Comparison of ENCODE assay signal across 14 cellular contexts in the genomic region with DNA sequence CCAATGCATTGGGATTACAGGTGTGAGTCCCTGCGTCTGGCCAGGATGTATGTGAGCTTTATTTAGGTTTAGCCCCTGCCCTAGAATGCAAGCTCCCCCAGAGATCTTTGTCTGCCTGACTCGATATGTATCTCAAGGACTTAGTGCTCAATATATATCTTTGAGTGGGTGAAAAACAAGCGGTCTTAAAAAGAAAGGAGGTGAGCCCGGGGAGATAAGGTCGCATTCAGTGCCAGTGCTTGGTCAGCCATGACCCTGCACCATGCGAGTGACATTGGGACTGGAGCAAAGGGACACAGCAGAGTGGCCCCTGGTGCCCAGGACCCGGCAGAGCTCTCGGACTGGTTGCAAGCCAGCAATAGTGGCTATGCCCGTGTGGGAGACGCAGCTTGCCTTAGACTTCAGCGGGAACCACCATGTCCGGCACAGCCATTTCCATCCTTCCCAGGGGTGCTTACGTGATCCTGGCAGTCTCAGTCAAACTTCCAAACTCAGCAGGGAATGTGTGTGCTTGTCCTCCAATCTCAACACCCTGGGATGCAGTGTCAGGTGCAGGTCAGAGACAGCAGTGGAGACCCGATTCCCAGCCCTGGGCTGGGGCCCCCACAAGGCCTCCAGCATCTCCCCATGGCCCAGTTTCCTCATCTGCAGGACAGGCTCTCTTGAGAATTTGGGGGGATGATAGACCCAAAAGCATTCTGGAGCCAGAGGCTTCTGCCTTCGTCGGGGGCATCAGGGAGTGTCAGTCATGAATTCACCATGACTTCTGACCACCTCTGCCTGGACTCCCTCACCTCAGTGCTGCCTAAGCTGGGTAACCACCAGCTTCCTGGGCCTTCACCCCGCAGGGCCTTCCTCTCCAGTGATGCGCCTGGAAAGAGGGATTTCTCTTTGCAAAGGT. TPM values are rescaled to one million over a fixed set of nuclear protein-coding genes. Genes with fewer than 3 reads are reported as not detected.
DNase-seq lines count a peak whose midpoint lies in the region; ATAC-seq lines count a peak whose summit lies in the region.
"Had no signal": no experiment of that assay in that cellular context is flagged by ENCODE, and none has a peak within 500 bp of the region (broad histone marks: within the 10 kb centered on the region; RNA-seq: fewer than 3 reads in every experiment).

No MANE protein-coding gene starts in this region.

- H3K4ac ChIP-seq in mesenchymal stem cell (ENCODE audit: low read depth in 1 of 2, low read length in 2 of 2): no peak overlapping the region

- no peak overlapping the region for H3K27ac ChIP-seq in mesenchymal stem cell (ENCODE audit: low read length, poor library complexity, severe bottlenecking)

- H4K8ac ChIP-seq in mesenchymal stem cell (ENCODE audit: low read length): no peak overlapping the region

- H2BK15ac ChIP-seq in mesenchymal stem cell (ENCODE audit: low read depth, poor library complexity, severe bottlenecking): no peak overlapping the region

- WGBS in mesenchymal stem cell: 90% methylated on average over 18 of the region's 18 CpGs

- no peak overlapping the region for H2BK120ac ChIP-seq in mesenchymal stem cell (ENCODE audit: low read depth, low read length)

- H3K36me3 Mint-ChIP-seq in stimulated activated naive CD8-positive, alpha-beta T cell treated with anti-CD3 and anti-CD28 coated beads, Interleukin-15, Interleukin-2, amounts not matched to agents 100 ng/mL and 50 ng/mL, for 24 hours (ENCODE audit: low read depth): peaks cover 18% of the 10 kb centered on the region
- peaks cover 25% of the 10 kb centered on the region for H3K36me3 Mint-ChIP-seq in activated T-helper 1 cell treated with anti-CD3 and anti-CD28 coated beads, Interleukin-12 subunit alpha, Interleukin-12 subunit beta, Interleukin-2, Interleukin-4 antibody, amounts not matched to agents 30 ng/mL and 10 ng/mL and 1 ng/mL, durations not matched to agents 14 hours and 24 hours and 36 hours (ENCODE audit: low read depth)

- peaks cover 2% of the 10 kb centered on the region for H3K4me1 ChIP-seq in mesenchymal stem cell (ENCODE audit: control insufficient read depth, insufficient read depth, low read depth, low read length)
- H3K4me1 ChIP-seq: ascending aorta had no signal

- H3K27ac Mint-ChIP-seq in stimulated activated naive CD8-positive, alpha-beta T cell treated with anti-CD3 and anti-CD28 coated beads, Interleukin-15, Interleukin-2, amounts not matched to agents 100 ng/mL and 50 ng/mL, for 24 hours: peak overlapping the region; percentile 98
- H3K27ac Mint-ChIP-seq in activated T-helper 1 cell treated with anti-CD3 and anti-CD28 coated beads, Interleukin-12 subunit alpha, Interleukin-12 subunit beta, Interleukin-2, Interleukin-4 antibody, amounts not matched to agents 30 ng/mL and 10 ng/mL and 1 ng/mL, durations not matched to agents 14 hours and 24 hours and 36 hours: peak overlapping the region; percentile 98

- DNase-seq in stimulated activated naive CD8-positive, alpha-beta T cell treated with anti-CD3 and anti-CD28 coated beads, Interleukin-15, Interleukin-2, amounts not matched to agents 100 U/mL and 50 U/mL, for 24 hours: no peak
- DNase-seq in activated T-helper 1 cell treated with anti-CD3 and anti-CD28 coated beads, Interleukin-12 subunit alpha, Interleukin-12 subunit beta, Interleukin-2, Interleukin-4 antibody, amounts not matched to agents 30 ng/mL and 10 ng/mL and 1 ng/mL, durations not matched to agents 14 hours and 24 hours and 36 hours (ENCODE audit: low spot score): no peak
- no peak for DNase-seq in mesenchymal stem cell
- DNase-seq in NCI-H128 (lab: John Stamatoyannopoulos, UW; ENCODE audit: unreplicated experiment): no peak
- no peak for DNase-seq in NCI-H748 (lab: John Stamatoyannopoulos, UW; ENCODE audit: unreplicated experiment)
- DNase-seq in NCI-H524 (lab: John Stamatoyannopoulos, UW): no peak
- DNase-seq: KG1, left colon, SW 1271 had no signal

- H3K36me3 ChIP-seq in mesenchymal stem cell (ENCODE audit: control insufficient read depth in 1 of 2, insufficient read depth in 2 of 2, low read depth in 1 of 2, low read length in 2 of 2): peaks cover 0 to 23% of the 10 kb centered on the region in 2 experiments
- H3K36me3 ChIP-seq: ascending aorta had no signal

- H3K4me3 ChIP-seq in mesenchymal stem cell (ENCODE audit: insufficient read depth in 1 of 2, low read depth in 1 of 2, low read length in 2 of 2): peak overlapping the region in 1 of 2 experiments; percentile 90

- H2AFZ ChIP-seq in mesenchymal stem cell (ENCODE audit: low read depth, low read length): no peak overlapping the region

- H3K14ac ChIP-seq in mesenchymal stem cell (ENCODE audit: low read length in 2 of 2): no peak overlapping the region

- H3K23ac ChIP-seq in mesenchymal stem cell (ENCODE audit: low read length in 2 of 2): no peak overlapping the region

- H2AK5ac ChIP-seq in mesenchymal stem cell (ENCODE audit: low read length, severe bottlenecking): no peak overlapping the region

- H2BK5ac ChIP-seq in mesenchymal stem cell (ENCODE audit: low read depth, low read length, poor library complexity, severe bottlenecking): no peak overlapping the region

- peak overlapping the region; percentile 99 for H3K9ac ChIP-seq in mesenchymal stem cell (ENCODE audit: low read length)

- intact Hi-C loops in activated T-helper 1 cell treated with anti-CD3 and anti-CD28 coated beads, Interleukin-12 subunit alpha, Interleukin-12 subunit beta, Interleukin-2, Interleukin-4 antibody, amounts not matched to agents 30 ng/mL and 10 ng/mL and 1 ng/mL, durations not matched to agents 14 hours and 24 hours and 36 hours (cut with micrococcal nuclease): loop anchor here (5.0 to 10.0 kb wide), 3 partner anchors 81 to 641 kb away; a partner anchor contains a TSS

- H3K9me3 ChIP-seq in mesenchymal stem cell (ENCODE audit: control insufficient read depth, low read length): no peaks in the 10 kb centered on the region
- H3K9me3 ChIP-seq: ascending aorta had no signal

- peak overlapping the region; percentile 89 for H3K4me3 Mint-ChIP-seq in stimulated activated naive CD8-positive, alpha-beta T cell treated with anti-CD3 and anti-CD28 coated beads, Interleukin-15, Interleukin-2, amounts not matched to agents 100 ng/mL and 50 ng/mL, for 24 hours
- peak overlapping the region; percentile 89 for H3K4me3 Mint-ChIP-seq in activated T-helper 1 cell treated with anti-CD3 and anti-CD28 coated beads, Interleukin-12 subunit alpha, Interleukin-12 subunit beta, Interleukin-2, Interleukin-4 antibody, amounts not matched to agents 30 ng/mL and 10 ng/mL and 1 ng/mL, durations not matched to agents 14 hours and 24 hours and 36 hours

- peaks cover 71% of the 10 kb centered on the region for H3K4me1 Mint-ChIP-seq in stimulated activated naive CD8-positive, alpha-beta T cell treated with anti-CD3 and anti-CD28 coated beads, Interleukin-15, Interleukin-2, amounts not matched to agents 100 ng/mL and 50 ng/mL, for 24 hours (ENCODE audit: low read depth)
- peaks cover 56% of the 10 kb centered on the region for H3K4me1 Mint-ChIP-seq in activated T-helper 1 cell treated with anti-CD3 and anti-CD28 coated beads, Interleukin-12 subunit alpha, Interleukin-12 subunit beta, Interleukin-2, Interleukin-4 antibody, amounts not matched to agents 30 ng/mL and 10 ng/mL and 1 ng/mL, durations not matched to agents 14 hours and 24 hours and 36 hours (ENCODE audit: low read depth)

- no peaks in the 10 kb centered on the region for H3K9me3 Mint-ChIP-seq in stimulated activated naive CD8-positive, alpha-beta T cell treated with anti-CD3 and anti-CD28 coated beads, Interleukin-15, Interleukin-2, amounts not matched to agents 100 ng/mL and 50 ng/mL, for 24 hours
- no peaks in the 10 kb centered on the region for H3K9me3 Mint-ChIP-seq in activated T-helper 1 cell treated with anti-CD3 and anti-CD28 coated beads, Interleukin-12 subunit alpha, Interleukin-12 subunit beta, Interleukin-2, Interleukin-4 antibody, amounts not matched to agents 30 ng/mL and 10 ng/mL and 1 ng/mL, durations not matched to agents 14 hours and 24 hours and 36 hours

- H3K27me3 Mint-ChIP-seq in stimulated activated naive CD8-positive, alpha-beta T cell treated with anti-CD3 and anti-CD28 coated beads, Interleukin-15, Interleukin-2, amounts not matched to agents 100 ng/mL and 50 ng/mL, for 24 hours: no peaks in the 10 kb centered on the region
- no peaks in the 10 kb centered on the region for H3K27me3 Mint-ChIP-seq in activated T-helper 1 cell treated with anti-CD3 and anti-CD28 coated beads, Interleukin-12 subunit alpha, Interleukin-12 subunit beta, Interleukin-2, Interleukin-4 antibody, amounts not matched to agents 30 ng/mL and 10 ng/mL and 1 ng/mL, durations not matched to agents 14 hours and 24 hours and 36 hours (ENCODE audit: insufficient read depth)

- H3K18ac ChIP-seq in mesenchymal stem cell (ENCODE audit: low read depth in 1 of 2, low read length in 2 of 2): no peak overlapping the region

- no peak overlapping the region for H3K4me2 ChIP-seq in mesenchymal stem cell (ENCODE audit: low read length, poor library complexity, severe bottlenecking)

- no peak overlapping the region for H4K91ac ChIP-seq in mesenchymal stem cell (ENCODE audit: low read length)

- no peaks in the 10 kb centered on the region for H3K79me1 ChIP-seq in mesenchymal stem cell (replicated peaks; ENCODE audit: low read length, poor library complexity, severe bottlenecking)

- no peak for ATAC-seq in stimulated activated naive CD8-positive, alpha-beta T cell treated with anti-CD3 and anti-CD28 coated beads, Interleukin-15, Interleukin-2, amounts not matched to agents 100 U/mL and 50 U/mL, for 24 hours
- ATAC-seq in HG03439 (IDR thresholded peaks at IDR 0.05; ENCODE audit: unreplicated experiment): no peak
- ATAC-seq: left colon had no signal

- no peak overlapping the region for H2BK12ac ChIP-seq in mesenchymal stem cell (ENCODE audit: low read length in 2 of 2)

- H3K27me3 ChIP-seq in mesenchymal stem cell (ENCODE audit: control insufficient read depth in 1 of 2, insufficient read depth in 1 of 2, low read length in 2 of 2): peaks cover 0 to 16% of the 10 kb centered on the region in 2 experiments
- H3K27me3 ChIP-seq: ascending aorta had no signal

RNA-seq across cellular contexts. Expression of a gene that starts 1.8 kb away (rescaled TPM):
- total RNA-seq in activated T-helper 1 cell treated with anti-CD3 and anti-CD28 coated beads, Interleukin-12 subunit alpha, Interleukin-12 subunit beta, Interleukin-2, Interleukin-4 antibody, amounts not matched to agents 30 ng/mL and 10 ng/mL and 1 ng/mL, durations not matched to agents 14 hours and 24 hours and 36 hours: 8.2 and 9.4 TPM in 2 replicates
- polyA plus RNA-seq in mesenchymal stem cell (2013, experiment 1 of 2): 6.2 TPM
- polyA plus RNA-seq in mesenchymal stem cell (2013, experiment 2 of 2): 6.3 TPM

RNA-seq across cellular contexts. Expression of a gene that starts 47.0 kb away (rescaled TPM):
- not detected in 2 replicates for total RNA-seq in activated T-helper 1 cell treated with anti-CD3 and anti-CD28 coated beads, Interleukin-12 subunit alpha, Interleukin-12 subunit beta, Interleukin-2, Interleukin-4 antibody, amounts not matched to agents 30 ng/mL and 10 ng/mL and 1 ng/mL, durations not matched to agents 14 hours and 24 hours and 36 hours
- polyA plus RNA-seq in mesenchymal stem cell (2013, experiment 1 of 2): not detected
- polyA plus RNA-seq in mesenchymal stem cell (2013, experiment 2 of 2): not detected
- total RNA-seq: ascending aorta, glomerular endothelial cell had no signal
- polyA plus RNA-seq: BJ had no signal
